8 cellular contexts compared by ENCODE assay signal in genomic region chr2:231680992-231681852, GRCh38. TPM values are rescaled to one million over a fixed set of nuclear protein-coding genes. Genes with fewer than 3 reads are reported as not detected.
DNase-seq lines count a peak whose midpoint lies in the region; ATAC-seq and TF ChIP-seq lines count a peak whose summit lies in the region.

No MANE protein-coding gene starts in this region.

- H3K27ac ChIP-seq in ectodermal cell (ENCODE audit: insufficient read depth, low read depth, low read length, poor library complexity, severe bottlenecking), result peak overlapping the region; percentile 99
- H3K27ac ChIP-seq in subcutaneous abdominal adipose tissue (ENCODE audit: low read depth, low read length), result peak overlapping the region; percentile 82

- H3K27me3 ChIP-seq in BE2C (no peaks in the 10 kb centered on the region), ectodermal cell (ENCODE audit: control insufficient read depth, insufficient read depth, low read length, poor library complexity, severe bottlenecking) (no peaks in the 10 kb centered on the region), subcutaneous abdominal adipose tissue (ENCODE audit: control insufficient read depth in 5 of 5, insufficient read depth in 4 of 5, low read length in 5 of 5) (no peaks in the 10 kb centered on the region)

- 6% methylated on average over 79 of the region's 79 CpGs for WGBS in ectodermal cell, 2 experiments
- WGBS in lower leg skin, 2 donors, result 28 to 47% methylated on average over 17 to 22 of the region's 79 CpGs

- ATAC-seq in HG03045 (IDR thresholded peaks at IDR 0.05; ENCODE audit: unreplicated experiment), result peak; percentile 75
- no peak for ATAC-seq in GM21528 (IDR thresholded peaks at IDR 0.05; ENCODE audit: low FRiP score, unreplicated experiment)

- DNase-seq in BE2C (peak; percentile 75), RPMI7951 (ENCODE audit: low read depth) (peak; percentile 91), lower leg skin (ENCODE audit: low spot score in 2 of 2) (peak in 1 of 2 donors; percentile 94)

- no peaks in the 10 kb centered on the region for H3K9me3 ChIP-seq in BE2C
- H3K9me3 ChIP-seq in ectodermal cell (ENCODE audit: control insufficient read depth, low read length), result no peaks in the 10 kb centered on the region
- H3K9me3 ChIP-seq in subcutaneous abdominal adipose tissue (ENCODE audit: control insufficient read depth in 5 of 5, low read length in 5 of 5), result no peaks in the 10 kb centered on the region

- TF ChIP-seq POLR2A in GM18526 (IDR thresholded peaks at IDR 0.05; ENCODE audit: extremely low read depth, insufficient read length), result peak; percentile 69
- no peak for TF ChIP-seq POLR2A in lower leg skin (IDR thresholded peaks at IDR 0.05)

- TF ChIP-seq CTCF in BE2C (IDR thresholded peaks at IDR 0.05; ENCODE audit: low read depth, low read length) (no peak), lower leg skin (IDR thresholded peaks at IDR 0.05) (no peak)

- no peaks in the 10 kb centered on the region; the same call in 1 of the 2 replicates for H3K4me1 ChIP-seq in BE2C
- peaks cover 21% of the 10 kb centered on the region for H3K4me1 ChIP-seq in ectodermal cell (ENCODE audit: control insufficient read depth, insufficient read depth, low read length)
- peaks cover 0 to 21% (median 14%) of the 10 kb centered on the region in 5 donors for H3K4me1 ChIP-seq in subcutaneous abdominal adipose tissue (ENCODE audit: control insufficient read depth in 5 of 5, insufficient read depth in 5 of 5, low read length in 5 of 5)

- peak overlapping the region; percentile 32 for H3K4me3 ChIP-seq in BE2C (ENCODE audit: low read depth, low read length)
- H3K4me3 ChIP-seq in ectodermal cell (ENCODE audit: insufficient read depth, low read depth, low read length), result peak overlapping the region; percentile 49
- peak overlapping the region; percentile 24 for H3K4me3 ChIP-seq in lower leg skin (ENCODE audit: low read depth, poor library complexity, severe bottlenecking)
- H3K4me3 ChIP-seq in subcutaneous abdominal adipose tissue (ENCODE audit: low read depth in 1 of 5, low read length in 5 of 5), result peak overlapping the region in 4 of 5 donors; percentile 52 to 70 (median 62)

- intact Hi-C loops in lower leg skin (cut with DNase I; ENCODE audit: low total_unique reads), result no loop called here

- H3K36me3 ChIP-seq in BE2C (no peaks in the 10 kb centered on the region), ectodermal cell (ENCODE audit: control insufficient read depth, insufficient read depth, low read length) (no peaks in the 10 kb centered on the region), subcutaneous abdominal adipose tissue (ENCODE audit: control insufficient read depth in 5 of 5, insufficient read depth in 5 of 5, low read length in 5 of 5) (no peaks in the 10 kb centered on the region)

- H3K9ac ChIP-seq in subcutaneous abdominal adipose tissue (ENCODE audit: low read length in 5 of 5), result peak overlapping the region; percentile 67 to 87 (median 78)

RNA-seq across cellular contexts. Expression of gene PTMA, which starts 27.1 kb away (rescaled TPM):
- polyA plus RNA-seq in BE2C (2012; ENCODE audit: insufficient read depth, insufficient read length, low read depth), result 1,938 TPM
- 1,433 and 1,788 TPM in 2 replicates for total RNA-seq in RPMI7951 (2014; rRNA removed; shearing (Covaris generic))
- 2,543 TPM for polyA plus RNA-seq in ectodermal cell (2013, experiment 1 of 4)
- polyA plus RNA-seq in ectodermal cell (2013, experiment 2 of 4), result 2,084 TPM
- polyA plus RNA-seq in ectodermal cell (2013, experiment 3 of 4), result 1,855 TPM
- 1,983 TPM for polyA plus RNA-seq in ectodermal cell (2013, experiment 4 of 4)
- total RNA-seq in lower leg skin, result 1,000 to 10,000 TPM in 2 of 4 donors, 100 to 1,000 TPM in 2; 811 to 1,206 (median 976) TPM
